Comparison of ENCODE assay signal across 22 cellular contexts in genomic region chr7:116239434-116239833, GRCh38. TPM values are rescaled to one million over a fixed set of nuclear protein-coding genes. Genes with fewer than 3 reads are reported as not detected.
DNase-seq lines count a peak whose midpoint lies in the region; ATAC-seq, FAIRE-seq and TF ChIP-seq lines count a peak whose summit lies in the region.
"Had no signal": no experiment of that assay in that cellular context is flagged by ENCODE, and none has a peak within 500 bp of the region (broad histone marks: within the 10 kb centered on the region; RNA-seq: fewer than 3 reads in every experiment).

No MANE protein-coding gene starts in this region.

- peaks cover 61% of the 10 kb centered on the region for H3K36me3 Mint-ChIP-seq in CD8-positive, alpha-beta T cell
- H3K36me3 Mint-ChIP-seq in T-helper 17 cell (ENCODE audit: low read depth) (peaks cover 6% of the 10 kb centered on the region), neural progenitor cell (peaks cover 8% of the 10 kb centered on the region)

- H3K27me3 ChIP-seq in CD8-positive, alpha-beta T cell (ENCODE audit: insufficient read depth, low read length), result no peaks in the 10 kb centered on the region
- H3K27me3 ChIP-seq in HepG2 (ENCODE audit: control insufficient read depth in 1 of 2, insufficient read depth in 2 of 2, low read length in 2 of 2), result no peaks in the 10 kb centered on the region
- H3K27me3 ChIP-seq in rectal smooth muscle tissue (ENCODE audit: control insufficient read depth, insufficient read depth, low read length), result no peaks in the 10 kb centered on the region
- H3K27me3 ChIP-seq in neural progenitor cell, result no peaks in the 10 kb centered on the region
- H3K27me3 ChIP-seq: BLaER1, upper lobe of right lung had no signal

- no peaks in the 10 kb centered on the region for H3K79me2 ChIP-seq in HepG2 (ENCODE audit: insufficient read depth, low read length)
- H3K79me2 ChIP-seq in neural progenitor cell (ENCODE audit: low read depth), result no peaks in the 10 kb centered on the region

- ATAC-seq in CD8-positive, alpha-beta T cell, result no peak
- ATAC-seq in T-helper 17 cell (no peak), HepG2 (peak; percentile 99), HG02840 (IDR thresholded peaks at IDR 0.05; ENCODE audit: low FRiP score, unreplicated experiment) (no peak)
- ATAC-seq: naive thymus-derived CD8-positive, alpha-beta T cell; upper lobe of right lung had no signal

- no peaks in the 10 kb centered on the region for H3F3A ChIP-seq in neural progenitor cell (ENCODE audit: low read depth)

- H3K27me3 Mint-ChIP-seq in CD8-positive, alpha-beta T cell (ENCODE audit: low read depth), result no peaks in the 10 kb centered on the region
- H3K27me3 Mint-ChIP-seq in T-helper 17 cell (no peaks in the 10 kb centered on the region), neural progenitor cell (ENCODE audit: insufficient read depth, low read depth) (no peaks in the 10 kb centered on the region)
- H3K27me3 Mint-ChIP-seq: activated naive CD4-positive, alpha-beta T cell treated with anti-CD3 and anti-CD28 coated beads, Interleukin-2, amount 10 ng/mL, durations not matched to agents 7 days and 5 days; naive thymus-derived CD8-positive, alpha-beta T cell had no signal

- H3K27ac ChIP-seq in CD8-positive, alpha-beta T cell (ENCODE audit: low read depth, low read length), result no peak overlapping the region
- H3K27ac ChIP-seq in HepG2 (ENCODE audit: extremely low read length, insufficient read depth, low read length), result peak overlapping the region; percentile 55
- H3K27ac ChIP-seq in rectal smooth muscle tissue (ENCODE audit: low read depth, low read length), result peak overlapping the region; percentile 90
- H3K27ac ChIP-seq in neural progenitor cell, result no peak overlapping the region
- H3K27ac ChIP-seq: BLaER1, upper lobe of right lung had no signal

- H3K36me3 ChIP-seq in CD8-positive, alpha-beta T cell (ENCODE audit: insufficient read depth, low read length), result peaks cover 6% of the 10 kb centered on the region
- 0 out of 5 replicates have a peak, but pooled peaks cover 0 to 2% of the 10 kb centered on the region in 2 experiments for H3K36me3 ChIP-seq in HepG2 (replicated peaks in 1 of 2; ENCODE audit: control insufficient read depth in 1 of 2, insufficient read depth in 2 of 2, low read length in 2 of 2)
- no peaks in the 10 kb centered on the region for H3K36me3 ChIP-seq in rectal smooth muscle tissue (ENCODE audit: control insufficient read depth, insufficient read depth, low read length)
- H3K36me3 ChIP-seq in neural progenitor cell, result no peaks in the 10 kb centered on the region
- H3K36me3 ChIP-seq: BLaER1 had no signal

- POLR2A ChIA-PET in CD8-positive, alpha-beta T cell (lab: Charles Lee), result no interaction called here
- POLR2A ChIA-PET in HepG2 (lab: Yijun Ruan, JAX), result interaction anchor here (1.7 kb wide), 1 partner anchor 28 kb away, joined by 6 read pairs; the partner anchor contains the start of gene TES

- H3K9ac ChIP-seq in HepG2 (ENCODE audit: insufficient read depth, low read depth, low read length), result no peak overlapping the region
- H3K9ac ChIP-seq in rectal smooth muscle tissue (ENCODE audit: low read length), result no peak overlapping the region
- no peak overlapping the region for H3K9ac ChIP-seq in neural progenitor cell
- H3K9ac ChIP-seq: BLaER1 had no signal

- H3K4me3 ChIP-seq in CD8-positive, alpha-beta T cell (ENCODE audit: low read depth, low read length), result no peak overlapping the region
- H3K4me3 ChIP-seq in HepG2 (replicated peaks in 1 of 3; ENCODE audit: insufficient read depth in 1 of 3, low read depth in 2 of 3, low read length in 3 of 3) (peak overlapping the region in 1 of 3 experiments; percentile 4; a peak in 1 of 6 replicates), rectal smooth muscle tissue (ENCODE audit: low read length) (no peak overlapping the region), neural progenitor cell (no peak overlapping the region)
- H3K4me3 ChIP-seq: BLaER1, upper lobe of right lung had no signal

- H3K4me1 ChIP-seq in CD8-positive, alpha-beta T cell (ENCODE audit: insufficient read depth, low read length), result peaks cover 13% of the 10 kb centered on the region
- H3K4me1 ChIP-seq in HepG2 (ENCODE audit: insufficient read depth, low read length) (peaks cover 22% of the 10 kb centered on the region), rectal smooth muscle tissue (ENCODE audit: control insufficient read depth, insufficient read depth, low read length) (peaks cover 34% of the 10 kb centered on the region), neural progenitor cell (no peaks in the 10 kb centered on the region)
- H3K4me1 ChIP-seq: BLaER1 had no signal

- H2AFZ ChIP-seq in HepG2 (ENCODE audit: low read length) (no peak overlapping the region), neural progenitor cell (replicated peaks) (no peak overlapping the region)

- no peaks in the 10 kb centered on the region for H3K9me3 ChIP-seq in CD8-positive, alpha-beta T cell (ENCODE audit: low read length)
- H3K9me3 ChIP-seq in T-helper 17 cell (ENCODE audit: control insufficient read depth, low read length, poor library complexity, severe bottlenecking) (no peaks in the 10 kb centered on the region), HepG2 (ENCODE audit: low read length) (peaks cover 4% of the 10 kb centered on the region), neural progenitor cell (ENCODE audit: low read depth) (no peaks in the 10 kb centered on the region)
- H3K9me3 ChIP-seq: upper lobe of right lung had no signal

- WGBS in HepG2 (ENCODE audit: low lambda C conversion rate), result 27% methylated on average over 2 of the region's 2 CpGs

- CTCF ChIA-PET in CD8-positive, alpha-beta T cell (lab: Charles Lee), result interaction anchor here (0.8 to 9.1 kb wide), 4 partner anchors 28 to 66 kb away, joined by 3 to 282 read pairs (median 33); partner anchors contain the start of gene TES
- CTCF ChIA-PET in HepG2 (lab: Yijun Ruan, JAX; ENCODE audit: low intra/inter-chr PET ratio, low total read pairs), result no interaction called here

- peak overlapping the region; percentile 14 for H3K27ac Mint-ChIP-seq in CD8-positive, alpha-beta T cell
- H3K27ac Mint-ChIP-seq in T-helper 17 cell (peak overlapping the region; percentile 61), neural progenitor cell (no peak overlapping the region)
- H3K27ac Mint-ChIP-seq: activated naive CD4-positive, alpha-beta T cell treated with anti-CD3 and anti-CD28 coated beads, Interleukin-2, amount 10 ng/mL, durations not matched to agents 7 days and 5 days had no signal

- FAIRE-seq in HepG2 (lab: Jason Lieb, UNC), result peak; percentile 61
- FAIRE-seq: H1, kidney had no signal

- no peaks in the 10 kb centered on the region for H4K20me1 ChIP-seq in HepG2 (ENCODE audit: insufficient read depth, low read length)
- H4K20me1 ChIP-seq in neural progenitor cell (ENCODE audit: low read depth), result no peaks in the 10 kb centered on the region
- H4K20me1 ChIP-seq: BLaER1 had no signal

- TF ChIP-seq POLR2A in HepG2 (IDR thresholded peaks at IDR 0.05; ENCODE audit: insufficient read depth in 1 of 2, low read depth in 2 of 2, low read length in 2 of 2), result no peak

- TF ChIP-seq RAD21 in HepG2 (CRISPR knock-in tag; IDR thresholded peaks at IDR 0.05), result no peak

- in situ Hi-C loops in HepG2 (cut with HindIII; ENCODE audit: extremely low pct_ligation_motif_present, low pct_unique_long_range_greater_than_20kb), result loop anchor here (5.0 kb wide), 1 partner anchor 67 kb away; no protein-coding TSS in a partner anchor

- DNase-seq in CD8-positive, alpha-beta T cell, result no peak
- no peak for DNase-seq in T-helper 17 cell
- peak; percentile 94 for DNase-seq in HepG2 (ENCODE audit: low spot score)
- no peak for DNase-seq in neural progenitor cell (ENCODE audit: low spot score)
- no peak for DNase-seq in DMS53 (lab: John Stamatoyannopoulos, UW)
- DNase-seq: activated CD4-positive, alpha-beta T cell treated with anti-CD3 and anti-CD28 coated beads for 48 hours; activated naive CD4-positive, alpha-beta T cell treated with anti-CD3 and anti-CD28 coated beads, Interleukin-2, amount 10 ng/mL, durations not matched to agents 7 days and 5 days; aorta; dermis blood vessel endothelial cell; kidney; mesenchymal stem cell; naive thymus-derived CD8-positive, alpha-beta T cell; NCI-H1092; NCI-H2029 treated with DMSO at 0.1 percent for 48 hours; NCI-H2227 treated with DMSO at 0.1 percent for 48 hours; RPMI8226; T-helper 2 cell; upper lobe of right lung had no signal

- H3K4me3 Mint-ChIP-seq in CD8-positive, alpha-beta T cell, result no peak overlapping the region
- H3K4me3 Mint-ChIP-seq in T-helper 17 cell (no peak overlapping the region), neural progenitor cell (no peak overlapping the region)
- H3K4me3 Mint-ChIP-seq: activated naive CD4-positive, alpha-beta T cell treated with anti-CD3 and anti-CD28 coated beads, Interleukin-2, amount 10 ng/mL, durations not matched to agents 7 days and 5 days had no signal

- H3K9me3 Mint-ChIP-seq in CD8-positive, alpha-beta T cell, result no peaks in the 10 kb centered on the region
- peaks cover 4% of the 10 kb centered on the region for H3K9me3 Mint-ChIP-seq in neural progenitor cell

- H3K4me1 Mint-ChIP-seq in CD8-positive, alpha-beta T cell (ENCODE audit: low read depth), result peaks cover 49% of the 10 kb centered on the region
- H3K4me1 Mint-ChIP-seq in T-helper 17 cell, result peaks cover 27% of the 10 kb centered on the region
- peaks cover 2% of the 10 kb centered on the region for H3K4me1 Mint-ChIP-seq in neural progenitor cell

- H3K4me2 ChIP-seq in HepG2 (ENCODE audit: low read depth, low read length) (peak overlapping the region; percentile 44), neural progenitor cell (no peak overlapping the region)
- H3K4me2 ChIP-seq: BLaER1 had no signal

- TF ChIP-seq EP300 in HepG2 (IDR thresholded peaks at IDR 0.05; ENCODE audit: low read depth in 2 of 2, low read length in 2 of 2) (peak; percentile 62 to 89; a peak in 3 of 4 replicates), HepG2 (CRISPR knock-in tag; IDR thresholded peaks at IDR 0.05; ENCODE audit: borderline replicate concordance) (peak; percentile 75; the same call in 1 of the 2 replicates)

- intact Hi-C loops in CD8-positive, alpha-beta T cell (cut with DNase I, micrococcal nuclease), result no loop called here
- intact Hi-C loops in HepG2 (cut with micrococcal nuclease; ENCODE audit: unreplicated experiment), result loop anchor here (1.0 to 2.0 kb wide), 3 partner anchors 29 to 101 kb away; partner anchors contain the start of gene TES

- TF ChIP-seq CTCF in CD8-positive, alpha-beta T cell (IDR thresholded peaks at IDR 0.05), result no peak
- TF ChIP-seq CTCF in HepG2 (CRISPR knock-in tag; IDR thresholded peaks at IDR 0.05), result no peak
- no peak for TF ChIP-seq CTCF in neural progenitor cell (IDR thresholded peaks at IDR 0.05)

- BruUV-seq in HepG2 (replicated peaks; lab: Mats Ljungman, UMichigan), result no TSS peak

RNA-seq across cellular contexts. Expression of gene TES, which starts 29.1 kb away (rescaled TPM):
- 10 to 100 TPM; 75.8 to 78.5 TPM for total RNA-seq in CD8-positive, alpha-beta T cell
- total RNA-seq in T-helper 17 cell (100 to 1,000 TPM; 107 to 108 TPM), HepG2 (2016; rRNA removed; fragmentation: Illumina TruSeq; extraction: Trizol) (21.6 and 24.7 TPM in 2 replicates), neural progenitor cell (ENCODE audit: low replicate concordance) (5.9 and 10.6 TPM in 2 replicates)
- total RNA-seq in HepG2 (2016; cell fraction: cytosol; rRNA removed; fragmentation: Illumina TruSeq; extraction: Trizol; ENCODE audit: low read depth), result 5.7 and 7.0 TPM in 2 replicates
- 20.1 and 24.8 TPM in 2 replicates for total RNA-seq in HepG2 (2016; cell fraction: insoluble cytoplasmic fraction; rRNA removed; fragmentation: Illumina TruSeq; extraction: Trizol)
- 13.3 and 15.7 TPM in 2 replicates for total RNA-seq in HepG2 (2016; cell fraction: membrane; rRNA removed; fragmentation: Illumina TruSeq; extraction: Trizol)
- total RNA-seq in HepG2 (2016; cell fraction: nucleus; rRNA removed; fragmentation: Illumina TruSeq; extraction: Trizol), result 19.2 and 19.9 TPM in 2 replicates
- 17.6 and 23.0 TPM in 2 replicates for polyA plus RNA-seq in HepG2 (2011; rRNA removed)
- polyA plus RNA-seq in HepG2 (2011; cell fraction: cytosol; rRNA removed), result 10.5 and 12.4 TPM in 2 replicates
- polyA plus RNA-seq in HepG2 (2011; cell fraction: nucleus; rRNA removed), result 15.2 and 17.8 TPM in 2 replicates
- 11.3 and 12.6 TPM in 2 replicates for polyA plus RNA-seq in HepG2 (2012)
- 5.5 and 6.1 TPM in 2 replicates for polyA plus RNA-seq in HepG2 (2016; cell fraction: cytosol; fragmentation: Illumina TruSeq; extraction: Trizol; ENCODE audit: low read depth)
- 24.3 and 25.3 TPM in 2 replicates for polyA plus RNA-seq in HepG2 (2016; cell fraction: insoluble cytoplasmic fraction; fragmentation: Illumina TruSeq; extraction: Trizol; ENCODE audit: low read depth)
- 9.3 and 11.9 TPM in 2 replicates for polyA plus RNA-seq in HepG2 (2016; cell fraction: membrane; fragmentation: Illumina TruSeq; extraction: Trizol; ENCODE audit: low read depth)
- polyA plus RNA-seq in HepG2 (2016; cell fraction: nucleus; fragmentation: Illumina TruSeq; extraction: Trizol; ENCODE audit: insufficient read depth, low read depth), result 18.5 and 18.7 TPM in 2 replicates
- polyA minus RNA-seq in HepG2 (2011; rRNA and poly(A)+ RNA removed; ENCODE audit: low replicate concordance), result 13.6 and 60.4 TPM in 2 replicates
- polyA minus RNA-seq in HepG2 (2011; cell fraction: cytosol; rRNA and poly(A)+ RNA removed), result 10.0 and 10.8 TPM in 2 replicates
- 21.8 and 25.9 TPM in 2 replicates for polyA minus RNA-seq in HepG2 (2011; cell fraction: nucleus; rRNA and poly(A)+ RNA removed)

Comparison
In these comparisons a context has a peak if more than half of its experiments do, and no peak if none do; other contexts are left out.
1. H3K27ac ChIP-seq: peak in HepG2 (single experiment) and rectal smooth muscle tissue (single experiment); none in CD8-positive, alpha-beta T cell (single experiment) and neural progenitor cell (single experiment).